Comparison of ENCODE assay signal across 1 cellular context in the genomic region with DNA sequence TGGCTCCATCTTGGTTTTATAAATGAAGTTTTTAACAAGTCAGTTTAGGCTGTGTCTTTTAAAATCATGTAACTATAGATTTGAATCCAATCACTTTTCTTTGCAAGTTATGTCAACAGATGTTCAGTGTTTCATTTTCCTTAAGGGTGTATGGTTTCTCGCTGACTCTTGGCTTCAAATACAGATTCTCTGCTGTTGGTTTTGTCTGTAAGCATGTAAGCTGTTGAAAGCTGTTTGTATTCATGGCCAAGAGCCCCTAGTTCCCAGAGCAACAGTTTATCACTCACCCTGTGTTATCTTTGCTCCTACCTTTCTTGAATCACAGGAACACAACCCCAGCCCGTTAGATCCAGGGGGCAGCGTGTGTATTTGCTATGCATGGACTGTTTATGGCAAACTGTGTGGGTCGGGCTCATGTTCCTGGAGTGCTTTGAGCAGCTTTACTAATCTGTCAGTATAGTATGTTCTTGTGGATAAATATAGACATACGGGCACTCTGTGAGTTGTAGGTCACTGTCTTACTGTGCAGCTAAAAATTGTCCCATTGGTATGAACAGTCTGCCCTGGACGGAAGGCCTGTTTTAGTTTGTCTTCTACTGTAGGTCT.
TF ChIP-seq lines count a peak whose summit lies in the region.

No MANE protein-coding gene starts in this region.

TF ChIP-seq in GM23338, 12 proteins besides CTCF, POLR2A, EP300 and RAD21 (continued from another document):
- TF ChIP-seq, protein P1, sequence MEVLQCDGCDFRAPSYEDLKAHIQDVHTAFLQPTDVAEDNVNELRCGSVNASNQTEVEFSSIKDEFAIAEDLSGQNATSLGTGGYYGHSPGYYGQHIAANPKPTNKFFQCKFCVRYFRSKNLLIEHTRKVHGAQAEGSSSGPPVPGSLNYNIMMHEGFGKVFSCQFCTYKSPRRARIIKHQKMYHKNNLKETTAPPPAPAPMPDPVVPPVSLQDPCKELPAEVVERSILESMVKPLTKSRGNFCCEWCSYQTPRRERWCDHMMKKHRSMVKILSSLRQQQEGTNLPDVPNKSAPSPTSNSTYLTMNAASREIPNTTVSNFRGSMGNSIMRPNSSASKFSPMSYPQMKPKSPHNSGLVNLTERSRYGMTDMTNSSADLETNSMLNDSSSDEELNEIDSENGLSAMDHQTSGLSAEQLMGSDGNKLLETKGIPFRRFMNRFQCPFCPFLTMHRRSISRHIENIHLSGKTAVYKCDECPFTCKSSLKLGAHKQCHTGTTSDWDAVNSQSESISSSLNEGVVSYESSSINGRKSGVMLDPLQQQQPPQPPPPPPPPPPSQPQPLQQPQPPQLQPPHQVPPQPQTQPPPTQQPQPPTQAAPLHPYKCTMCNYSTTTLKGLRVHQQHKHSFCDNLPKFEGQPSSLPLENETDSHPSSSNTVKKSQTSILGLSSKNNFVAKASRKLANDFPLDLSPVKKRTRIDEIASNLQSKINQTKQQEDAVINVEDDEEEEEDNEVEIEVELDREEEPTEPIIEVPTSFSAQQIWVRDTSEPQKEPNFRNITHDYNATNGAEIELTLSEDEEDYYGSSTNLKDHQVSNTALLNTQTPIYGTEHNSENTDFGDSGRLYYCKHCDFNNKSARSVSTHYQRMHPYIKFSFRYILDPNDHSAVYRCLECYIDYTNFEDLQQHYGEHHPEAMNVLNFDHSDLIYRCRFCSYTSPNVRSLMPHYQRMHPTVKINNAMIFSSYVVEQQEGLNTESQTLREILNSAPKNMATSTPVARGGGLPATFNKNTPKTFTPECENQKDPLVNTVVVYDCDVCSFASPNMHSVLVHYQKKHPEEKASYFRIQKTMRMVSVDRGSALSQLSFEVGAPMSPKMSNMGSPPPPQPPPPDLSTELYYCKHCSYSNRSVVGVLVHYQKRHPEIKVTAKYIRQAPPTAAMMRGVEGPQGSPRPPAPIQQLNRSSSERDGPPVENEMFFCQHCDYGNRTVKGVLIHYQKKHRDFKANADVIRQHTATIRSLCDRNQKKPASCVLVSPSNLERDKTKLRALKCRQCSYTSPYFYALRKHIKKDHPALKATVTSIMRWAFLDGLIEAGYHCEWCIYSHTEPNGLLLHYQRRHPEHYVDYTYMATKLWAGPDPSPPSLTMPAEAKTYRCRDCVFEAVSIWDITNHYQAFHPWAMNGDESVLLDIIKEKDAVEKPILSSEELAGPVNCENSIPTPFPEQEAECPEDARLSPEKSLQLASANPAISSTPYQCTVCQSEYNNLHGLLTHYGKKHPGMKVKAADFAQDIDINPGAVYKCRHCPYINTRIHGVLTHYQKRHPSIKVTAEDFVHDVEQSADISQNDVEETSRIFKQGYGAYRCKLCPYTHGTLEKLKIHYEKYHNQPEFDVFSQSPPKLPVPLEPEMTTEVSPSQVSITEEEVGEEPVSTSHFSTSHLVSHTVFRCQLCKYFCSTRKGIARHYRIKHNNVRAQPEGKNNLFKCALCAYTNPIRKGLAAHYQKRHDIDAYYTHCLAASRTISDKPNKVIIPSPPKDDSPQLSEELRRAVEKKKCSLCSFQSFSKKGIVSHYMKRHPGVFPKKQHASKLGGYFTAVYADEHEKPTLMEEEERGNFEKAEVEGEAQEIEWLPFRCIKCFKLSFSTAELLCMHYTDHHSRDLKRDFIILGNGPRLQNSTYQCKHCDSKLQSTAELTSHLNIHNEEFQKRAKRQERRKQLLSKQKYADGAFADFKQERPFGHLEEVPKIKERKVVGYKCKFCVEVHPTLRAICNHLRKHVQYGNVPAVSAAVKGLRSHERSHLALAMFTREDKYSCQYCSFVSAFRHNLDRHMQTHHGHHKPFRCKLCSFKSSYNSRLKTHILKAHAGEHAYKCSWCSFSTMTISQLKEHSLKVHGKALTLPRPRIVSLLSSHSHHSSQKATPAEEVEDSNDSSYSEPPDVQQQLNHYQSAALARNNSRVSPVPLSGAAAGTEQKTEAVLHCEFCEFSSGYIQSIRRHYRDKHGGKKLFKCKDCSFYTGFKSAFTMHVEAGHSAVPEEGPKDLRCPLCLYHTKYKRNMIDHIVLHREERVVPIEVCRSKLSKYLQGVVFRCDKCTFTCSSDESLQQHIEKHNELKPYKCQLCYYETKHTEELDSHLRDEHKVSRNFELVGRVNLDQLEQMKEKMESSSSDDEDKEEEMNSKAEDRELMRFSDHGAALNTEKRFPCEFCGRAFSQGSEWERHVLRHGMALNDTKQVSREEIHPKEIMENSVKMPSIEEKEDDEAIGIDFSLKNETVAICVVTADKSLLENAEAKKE (CRISPR knock-in tag; IDR thresholded peaks at IDR 0.05) = no peak
